In genomic region chr18:2656237-2657042, GRCh38 we compare ENCODE assay signal across 8 cellular contexts. TPM values are rescaled to one million over a fixed set of nuclear protein-coding genes. Genes with fewer than 3 reads are reported as not detected.
DNase-seq lines count a peak whose midpoint lies in the region; ATAC-seq and TF ChIP-seq lines count a peak whose summit lies in the region.

No MANE protein-coding gene starts in this region.

- H3K27me3 ChIP-seq in WERI-Rb-1 (ENCODE audit: insufficient read depth, low read depth, severe bottlenecking) (no peaks in the 10 kb centered on the region), kidney epithelial cell (ENCODE audit: control insufficient read depth, insufficient read depth, low read length) (no peaks in the 10 kb centered on the region)

- peak; percentile 76 for DNase-seq in COLO668 (lab: John Stamatoyannopoulos, UW; ENCODE audit: unreplicated experiment)
- peak; percentile 44 for DNase-seq in WERI-Rb-1
- peak; percentile 66 for DNase-seq in central memory CD4-positive, alpha-beta T cell
- no peak for DNase-seq in kidney epithelial cell (ENCODE audit: low read depth)
- DNase-seq in stimulated activated CD4-positive, alpha-beta T cell treated with anti-CD3 and anti-CD28 coated beads, Interleukin-2, amount 100 ng/mL, for 48 hours: peak; percentile 21 to 33
- no peak for DNase-seq in DMS153 (lab: John Stamatoyannopoulos, UW)

- TF ChIP-seq CTCF in WERI-Rb-1 (IDR thresholded peaks at IDR 0.05; ENCODE audit: low read depth, low read length): no peak
- TF ChIP-seq CTCF in kidney epithelial cell (IDR thresholded peaks at IDR 0.05; ENCODE audit: insufficient read depth, low read length, poor library complexity, severe bottlenecking): no peak

- peak overlapping the region; percentile 97 for H3K27ac ChIP-seq in WERI-Rb-1

- no peaks in the 10 kb centered on the region for H3K9me3 ChIP-seq in WERI-Rb-1 (ENCODE audit: severe bottlenecking)

- no peak for TF ChIP-seq RAD21 in Ishikawa (IDR thresholded peaks at IDR 0.05; ENCODE audit: low read depth)

- H3K4me3 ChIP-seq in WERI-Rb-1 (ENCODE audit: low read depth, low read length): peak overlapping the region; percentile 99
- H3K4me3 ChIP-seq in kidney epithelial cell (ENCODE audit: low read depth, low read length): peak overlapping the region; percentile 82

- ATAC-seq in GM21423 (IDR thresholded peaks at IDR 0.05; ENCODE audit: unreplicated experiment): peak; percentile 13

- H3K36me3 ChIP-seq in WERI-Rb-1: peaks cover 21% of the 10 kb centered on the region
- no peaks in the 10 kb centered on the region for H3K36me3 ChIP-seq in kidney epithelial cell (ENCODE audit: control insufficient read depth, insufficient read depth, low read length)

- no peak for TF ChIP-seq EP300 in Ishikawa (IDR thresholded peaks at IDR 0.05; ENCODE audit: borderline replicate concordance)

TF ChIP-seq in Ishikawa, 13 proteins besides CTCF, POLR2A, EP300 and RAD21:
- TF ChIP-seq TEAD4 (IDR thresholded peaks at IDR 0.05) (no peak), TAF1 (IDR thresholded peaks at IDR 0.05; ENCODE audit: low read depth) (peak; percentile 16; the same call in 1 of the 2 replicates), YY1 (IDR thresholded peaks at IDR 0.05; ENCODE audit: low read depth) (0 out of 2 replicates have a peak, but pooled peaks have one; percentile 33)
TF ChIP-seq in Ishikawa: peak in this region for 2.

RNA-seq across cellular contexts. Expression of gene SMCHD1, which starts 0.9 kb away (rescaled TPM):
- total RNA-seq in kidney epithelial cell: 28.0 and 37.5 TPM in 2 replicates

Comparison
In these comparisons a context has a peak if more than half of its experiments do, and no peak if none do; other contexts are left out.
1. DNase-seq: peak in COLO668 (single experiment), WERI-Rb-1 (single experiment), central memory CD4-positive, alpha-beta T cell (single experiment) and stimulated activated CD4-positive, alpha-beta T cell treated with anti-CD3 and anti-CD28 coated beads, Interleukin-2, amount 100 ng/mL, for 48 hours (2 of 2); none in kidney epithelial cell (single experiment) and DMS153 (single experiment).